ENCODE assay signal across 9 cellular contexts in genomic region chr20:24470031-24470781, GRCh38. TPM values are rescaled to one million over a fixed set of nuclear protein-coding genes. Genes with fewer than 3 reads are reported as not detected.
DNase-seq lines count a peak whose midpoint lies in the region; ATAC-seq, FAIRE-seq and TF ChIP-seq lines count a peak whose summit lies in the region.
"Had no signal": no experiment of that assay in that cellular context is flagged by ENCODE, and none has a peak within 500 bp of the region (broad histone marks: within the 10 kb centered on the region; RNA-seq: fewer than 3 reads in every experiment).

No MANE protein-coding gene starts in this region.

- no peak overlapping the region for H3K4me3 Mint-ChIP-seq in activated T-cell treated with anti-CD3 and anti-CD28 coated beads, Interleukin-2, amount 50 U/mL, for 4 hours
- no peak overlapping the region for H3K4me3 Mint-ChIP-seq in stimulated activated memory B cell treated with anti-CD40 and anti-IgM and Interleukin-4, amounts not matched to agents 10 μg/mL and 1 μg/mL and 100 μg/mL, for 72 hours

- H2BK5ac ChIP-seq in H1 (ENCODE audit: low read depth, low read length): no peak overlapping the region; the same call in 1 of the 2 replicates

- H3K79me2 ChIP-seq in H1 (ENCODE audit: control insufficient read depth in 1 of 2, insufficient read depth in 2 of 2, low read length in 2 of 2): peaks cover 0 to 49% of the 10 kb centered on the region in 2 experiments; a peak in 3 of 4 replicates

- H3K9me3 Mint-ChIP-seq in activated T-cell treated with anti-CD3 and anti-CD28 coated beads, Interleukin-2, amount 50 U/mL, for 4 hours: no peaks in the 10 kb centered on the region
- H3K9me3 Mint-ChIP-seq in stimulated activated memory B cell treated with anti-CD40 and anti-IgM and Interleukin-4, amounts not matched to agents 10 μg/mL and 1 μg/mL and 100 μg/mL, for 72 hours: no peaks in the 10 kb centered on the region

- no peaks in the 10 kb centered on the region for H3K36me3 Mint-ChIP-seq in activated T-cell treated with anti-CD3 and anti-CD28 coated beads, Interleukin-2, amount 50 U/mL, for 4 hours (ENCODE audit: insufficient read depth)
- H3K36me3 Mint-ChIP-seq in stimulated activated memory B cell treated with anti-CD40 and anti-IgM and Interleukin-4, amounts not matched to agents 10 μg/mL and 1 μg/mL and 100 μg/mL, for 72 hours: no peaks in the 10 kb centered on the region

- CTCF ChIA-PET in H1 (lab: Charles Lee; ENCODE audit: partially characterized antibody): interaction anchor here (0.7 to 1.4 kb wide), 4 partner anchors 9 to 321 kb away, joined by 3 to 4 read pairs (median 3); no protein-coding TSS in a partner anchor

- peak overlapping the region; percentile 81 for H3K18ac ChIP-seq in H1 (ENCODE audit: extremely low read depth, low read length)

- no peak overlapping the region for H3K56ac ChIP-seq in H1 (replicated peaks; ENCODE audit: insufficient read length, low read depth, low read length)

- H3K4me3 ChIP-seq in H1 (ENCODE audit: extremely low read depth in 1 of 4, insufficient read depth in 2 of 4, low read depth in 3 of 4, low read length in 4 of 4) (peak overlapping the region; percentile 58 to 84 (median 75)), mucosa of descending colon (no peak overlapping the region), upper lobe of right lung (peak overlapping the region; percentile 31)

- H3K27me3 ChIP-seq in H1 (replicated peaks in 1 of 4; ENCODE audit: control insufficient read depth in 3 of 4, extremely low read depth in 1 of 4, insufficient read depth in 3 of 4, low read length in 3 of 4) (peaks cover 4 to 52% (median 27%) of the 10 kb centered on the region in 4 experiments; a peak in 6 of 7 replicates), upper lobe of right lung (peaks cover 76% of the 10 kb centered on the region)

- H3K9ac ChIP-seq in H1 (replicated peaks in 1 of 4; ENCODE audit: extremely low read depth in 1 of 4, low read depth in 3 of 4, low read length in 3 of 4): peak overlapping the region; percentile 3 to 60 (median 40); a peak in 6 of 7 replicates

- H2BK12ac ChIP-seq in H1 (ENCODE audit: low read depth, low read length): peak overlapping the region; percentile 85; the same call in 1 of the 2 replicates

- H4K5ac ChIP-seq in H1 (ENCODE audit: insufficient read length, low read depth, low read length): no peak overlapping the region

- H3K79me1 ChIP-seq in H1 (ENCODE audit: low read depth, low read length): no peaks in the 10 kb centered on the region; the same call in 1 of the 2 replicates

- H3K9me3 ChIP-seq in H1 (ENCODE audit: insufficient read depth in 2 of 2, low read depth in 1 of 2, low read length in 1 of 2) (no peaks in the 10 kb centered on the region), mucosa of descending colon (no peaks in the 10 kb centered on the region), upper lobe of right lung (no peaks in the 10 kb centered on the region)

- no peak overlapping the region for H3K23ac ChIP-seq in H1 (ENCODE audit: insufficient read length)

- TF ChIP-seq CTCF in H1 (IDR thresholded peaks at IDR 0.05; ENCODE audit: control extremely low read depth in 1 of 3, insufficient read depth in 1 of 3, low read depth in 1 of 3, low read length in 3 of 3) (no peak), mucosa of descending colon (IDR thresholded peaks at IDR 0.05) (no peak), upper lobe of right lung (IDR thresholded peaks at IDR 0.05) (no peak)

- intact Hi-C loops in mucosa of descending colon (cut with DNase I, micrococcal nuclease) (no loop called here), upper lobe of right lung (cut with DNase I) (no loop called here)

- H2BK20ac ChIP-seq in H1 (ENCODE audit: low read length): no peak overlapping the region

- no peak overlapping the region for H2AK5ac ChIP-seq in H1 (ENCODE audit: low read depth, low read length)

- TF ChIP-seq EP300 in H1 (IDR thresholded peaks at IDR 0.05; ENCODE audit: borderline replicate concordance in 1 of 2, low read depth in 2 of 2, low read length in 2 of 2): no peak

- peaks cover 56% of the 10 kb centered on the region for H3K27me3 Mint-ChIP-seq in activated T-cell treated with anti-CD3 and anti-CD28 coated beads, Interleukin-2, amount 50 U/mL, for 4 hours (ENCODE audit: low read depth)
- H3K27me3 Mint-ChIP-seq in stimulated activated memory B cell treated with anti-CD40 and anti-IgM and Interleukin-4, amounts not matched to agents 10 μg/mL and 1 μg/mL and 100 μg/mL, for 72 hours: peaks cover 43% of the 10 kb centered on the region

- WGBS in H1 (ENCODE audit: extremely low coverage in 1 of 2, insufficient coverage in 1 of 2, insufficient read length in 1 of 2, insufficient replicate concordance in 2 of 2, low coverage in 1 of 2, low lambda C conversion rate in 2 of 2, missing lambda C conversion rate in 1 of 2), 2 experiments: 2% methylated on average over 43 of the region's 43 CpGs; no CpG with 5 or more reads in 1 of the 2 experiments

- H3K14ac ChIP-seq in H1 (ENCODE audit: insufficient read length): no peak overlapping the region

- TF ChIP-seq RAD21 in H1 (IDR thresholded peaks at IDR 0.05 in 1 of 2, conservative IDR thresholded peaks at IDR 0.05 in 1 of 2; ENCODE audit: low read depth in 2 of 2, low read length in 2 of 2): no peak; a peak in 1 of 4 replicates

- POLR2A ChIA-PET in H1 (lab: Charles Lee; ENCODE audit: partially characterized antibody): interaction anchor here (0.9 to 1.1 kb wide), 3 partner anchors 9 to 166 kb away, joined by 3 to 4 read pairs (median 4); no protein-coding TSS in a partner anchor

- H3K4me1 ChIP-seq in H1 (replicated peaks in 1 of 4; ENCODE audit: control insufficient read depth in 3 of 4, insufficient read depth in 4 of 4, low read length in 3 of 4): peaks cover 5 to 13% (median 9%) of the 10 kb centered on the region in 4 experiments; a peak in 6 of 7 replicates
- peaks cover 12% of the 10 kb centered on the region for H3K4me1 ChIP-seq in mucosa of descending colon (ENCODE audit: low read depth)
- H3K4me1 ChIP-seq in upper lobe of right lung: peaks cover 7% of the 10 kb centered on the region

- DNase-seq in activated T-cell treated with anti-CD3 and anti-CD28 coated beads, Interleukin-2, amount 50 U/mL, for 48 hours: peak; percentile 21 to 24
- no peak for DNase-seq in activated T-cell treated with anti-CD3 and anti-CD28 coated beads, Interleukin-2, amount 50 U/mL, for 4 hours
- DNase-seq in H1 (ENCODE audit: low read depth in 1 of 2, low spot score in 2 of 2) (peak in 1 of 2 experiments; percentile 82), mucosa of descending colon (no peak), upper lobe of right lung (no peak), LoVo (ENCODE audit: low spot score) (no peak)

- H2BK15ac ChIP-seq in H1 (ENCODE audit: low read length): 0 out of 2 replicates have a peak overlapping the region, but pooled peaks have one; percentile 65

- no peak for ATAC-seq in activated T-cell treated with anti-CD3 and anti-CD28 coated beads, Interleukin-2, amount 50 U/mL, for 4 hours
- peak; percentile 28 for ATAC-seq in mucosa of descending colon
- ATAC-seq in upper lobe of right lung: no peak
- no peak for ATAC-seq in stimulated activated memory B cell treated with anti-CD40 and anti-IgM and Interleukin-4, amounts not matched to agents 10 μg/mL and 1 μg/mL and 100 μg/mL, for 72 hours
- ATAC-seq in GM19397 (IDR thresholded peaks at IDR 0.05; ENCODE audit: unreplicated experiment): no peak

- H4K8ac ChIP-seq in H1 (ENCODE audit: extremely low read depth, insufficient read depth, low read length): peak overlapping the region; percentile 38; the same call in 1 of the 2 replicates

- no peak for FAIRE-seq in H1 (lab: Jason Lieb, UNC)

- peaks cover 12 to 18% of the 10 kb centered on the region in 2 experiments for H4K20me1 ChIP-seq in H1 (replicated peaks in 1 of 2; ENCODE audit: control insufficient read depth in 1 of 2, insufficient read depth in 2 of 2, low read length in 2 of 2)

- H3K36me3 ChIP-seq in H1 (ENCODE audit: control insufficient read depth in 2 of 4, insufficient read depth in 4 of 4, low read length in 3 of 4) (no peaks in the 10 kb centered on the region), mucosa of descending colon (ENCODE audit: low read depth) (no peaks in the 10 kb centered on the region), upper lobe of right lung (no peaks in the 10 kb centered on the region)

- no peak overlapping the region for H3K4ac ChIP-seq in H1 (replicated peaks; ENCODE audit: insufficient read length, low read depth, low read length)

- peak overlapping the region; percentile 91 to 99 for H3K4me2 ChIP-seq in H1 (ENCODE audit: insufficient read depth in 1 of 2, low read depth in 2 of 2, low read length in 2 of 2)

- H3K27ac Mint-ChIP-seq in stimulated activated memory B cell treated with anti-CD40 and anti-IgM and Interleukin-4, amounts not matched to agents 10 μg/mL and 1 μg/mL and 100 μg/mL, for 72 hours: no peak overlapping the region

- peaks cover 9% of the 10 kb centered on the region for H3K4me1 Mint-ChIP-seq in activated T-cell treated with anti-CD3 and anti-CD28 coated beads, Interleukin-2, amount 50 U/mL, for 4 hours (ENCODE audit: low read depth)
- no peaks in the 10 kb centered on the region for H3K4me1 Mint-ChIP-seq in stimulated activated memory B cell treated with anti-CD40 and anti-IgM and Interleukin-4, amounts not matched to agents 10 μg/mL and 1 μg/mL and 100 μg/mL, for 72 hours

- H2BK120ac ChIP-seq in H1 (replicated peaks; ENCODE audit: low read depth, low read length): no peak overlapping the region

- H3K27ac ChIP-seq in H1 (ENCODE audit: low read depth, low read length): no peak overlapping the region
- no peak overlapping the region for H3K27ac ChIP-seq in upper lobe of right lung
- H3K27ac ChIP-seq: epithelial cell of prostate had no signal

- H2AFZ ChIP-seq in H1 (ENCODE audit: low read length): no peak overlapping the region

- H4K91ac ChIP-seq in H1 (replicated peaks; ENCODE audit: insufficient read length, low read length): peak overlapping the region; percentile 49

- H3K23me2 ChIP-seq in H1 (ENCODE audit: low read depth, low read length): peaks cover 18% of the 10 kb centered on the region

- TF ChIP-seq POLR2A in H1 (IDR thresholded peaks at IDR 0.05; ENCODE audit: control extremely low read depth in 1 of 2, low read depth in 2 of 2, low read length in 2 of 2): no peak

RNA-seq across cellular contexts. Expression of gene SYNDIG1, which starts 0.8 kb away (rescaled TPM):
- total RNA-seq in activated T-cell treated with anti-CD3 and anti-CD28 coated beads, Interleukin-2, amount 50 U/mL, for 4 hours: not detected
- 5.9 and 6.5 TPM in 2 replicates for total RNA-seq in H1 (2021; fragmentation: NEBNext Ultra II Directional; extraction: Animal tissue kit (Norgen Biotek cat#: 25700))
- 7.8 and 9.1 TPM in 2 replicates for polyA plus RNA-seq in H1 (2011; rRNA removed)
- polyA plus RNA-seq in H1 (2011; cell fraction: cytosol; rRNA removed): 7.3 TPM
- polyA plus RNA-seq in H1 (2011; cell fraction: nucleus; rRNA removed): 12.8 TPM
- 8.3 to 8.8 TPM (median 8.6 TPM) in 4 replicates for polyA plus RNA-seq in H1 (2012, experiment 1 of 2)
- polyA plus RNA-seq in H1 (2012, experiment 2 of 2): 8.3 TPM
- 1.5 TPM for polyA plus RNA-seq in H1 (2013, experiment 1 of 2)
- 1.2 TPM for polyA plus RNA-seq in H1 (2013, experiment 2 of 2)
- polyA minus RNA-seq in H1 (2011; rRNA and poly(A)+ RNA removed): 11.7 and 14.3 TPM in 2 replicates
- 4.0 TPM for polyA minus RNA-seq in H1 (2011; cell fraction: cytosol; rRNA and poly(A)+ RNA removed)
- 16.0 TPM for polyA minus RNA-seq in H1 (2011; cell fraction: nucleus; rRNA and poly(A)+ RNA removed)
- total RNA-seq in mucosa of descending colon (under 1 TPM; 0.12 to 0.46 (median 0.35) TPM), upper lobe of right lung (not detected)

Comparison
In these comparisons a context has a peak if more than half of its experiments do, and no peak if none do; other contexts are left out.
1. DNase-seq: peak in activated T-cell treated with anti-CD3 and anti-CD28 coated beads, Interleukin-2, amount 50 U/mL, for 48 hours (2 of 2); none in activated T-cell treated with anti-CD3 and anti-CD28 coated beads, Interleukin-2, amount 50 U/mL, for 4 hours (single experiment), mucosa of descending colon (0 of 3), upper lobe of right lung (single experiment) and LoVo (single experiment).